ENCODE assay signal across 13 cellular contexts in genomic region chr19:18499055-18499775, GRCh38. TPM values are rescaled to one million over a fixed set of nuclear protein-coding genes. Genes with fewer than 3 reads are reported as not detected.
A peak's percentile ranks its signal among the peaks of the same experiment; 100 is the strongest.
DNase-seq lines count a peak whose midpoint lies in the region; ATAC-seq and TF ChIP-seq lines count a peak whose summit lies in the region.
"Had no signal": no experiment of that assay in that cellular context is flagged by ENCODE, and none has a peak within 500 bp of the region (broad histone marks: within the 10 kb centered on the region; RNA-seq: fewer than 3 reads in every experiment).

No MANE protein-coding gene starts in this region.

- H3K9me3 ChIP-seq in heart right ventricle (no peaks in the 10 kb centered on the region), upper lobe of left lung (no peaks in the 10 kb centered on the region)
- H3K9me3 ChIP-seq: BE2C, body of pancreas, HAP-1 had no signal

- H3K4me3 ChIP-seq in heart right ventricle (no peak overlapping the region), upper lobe of left lung (no peak overlapping the region)
- H3K4me3 ChIP-seq: body of pancreas, HAP-1, smooth muscle cell had no signal

- DNase-seq in heart right ventricle (no peak), Right ventricle myocardium inferior (ENCODE audit: missing footprints) (no peak), WTC11 (ENCODE audit: low spot score) (no peak), immature natural killer cell (no peak), upper lobe of left lung (peak in 1 of 2 donors; percentile 44), DMS79 (lab: John Stamatoyannopoulos, UW) (no peak), hypothalamus (lab: John Stamatoyannopoulos, UW) (no peak)
- DNase-seq: BE2C, body of pancreas, NCI-H1694 had no signal

- H3K36me3 ChIP-seq in heart right ventricle = no peaks in the 10 kb centered on the region
- H3K36me3 ChIP-seq in upper lobe of left lung = no peaks in the 10 kb centered on the region
- H3K36me3 ChIP-seq: BE2C, HAP-1 had no signal

- H3K27ac ChIP-seq in heart right ventricle (peak overlapping the region in 9 of 10 donors; percentile 40 to 90 (median 66)), upper lobe of left lung (peak overlapping the region in 3 of 4 donors; percentile 0 to 60 (median 32))

- no peaks in the 10 kb centered on the region for H3K27me3 ChIP-seq in heart right ventricle
- no peaks in the 10 kb centered on the region for H3K27me3 ChIP-seq in upper lobe of left lung
- H3K27me3 ChIP-seq: BE2C, body of pancreas had no signal

- TF ChIP-seq POLR2A in upper lobe of left lung (IDR thresholded peaks at IDR 0.05) = no peak

- ATAC-seq in heart right ventricle = no peak
- no peak for ATAC-seq in Right ventricle myocardium inferior
- ATAC-seq in WTC11 = no peak
- ATAC-seq in upper lobe of left lung (ENCODE audit: low FRiP score in 2 of 2) = no peak
- no peak for ATAC-seq in GM19467 (IDR thresholded peaks at IDR 0.05; ENCODE audit: unreplicated experiment)
- ATAC-seq: body of pancreas had no signal

- H3K27me3 Mint-ChIP-seq in WTC11 (ENCODE audit: low read depth) (no peaks in the 10 kb centered on the region), immature natural killer cell (ENCODE audit: low read depth in 3 of 3) (peaks cover 8 to 45% (median 20%) of the 10 kb centered on the region in 3 donors)

- intact Hi-C loops in heart right ventricle (cut with DNase I) (no loop called here), Right ventricle myocardium inferior (cut with DNase I) (no loop called here)

- no peaks in the 10 kb centered on the region for H3K9me3 Mint-ChIP-seq in WTC11
- H3K9me3 Mint-ChIP-seq in immature natural killer cell = no peaks in the 10 kb centered on the region

- TF ChIP-seq CTCF in heart right ventricle (IDR thresholded peaks at IDR 0.05) (no peak), WTC11 (IDR thresholded peaks at IDR 0.05) (no peak), upper lobe of left lung (IDR thresholded peaks at IDR 0.05) (no peak)

- peaks cover 54 to 100% (median 94%) of the 10 kb centered on the region in 9 donors for H3K4me1 ChIP-seq in heart right ventricle
- H3K4me1 ChIP-seq in upper lobe of left lung = peaks cover 90 to 100% (median 95%) of the 10 kb centered on the region in 4 donors
- H3K4me1 ChIP-seq: HAP-1 had no signal

- no peak for TF ChIP-seq EP300 in upper lobe of left lung (IDR thresholded peaks at IDR 0.05)

- WGBS in heart right ventricle, 2 donors = 83 to 84% methylated on average over 7 of the region's 7 CpGs
- 75 to 78% methylated on average over 7 of the region's 7 CpGs for WGBS in upper lobe of left lung, 2 donors

- H3K4me1 Mint-ChIP-seq in WTC11 = peaks cover 15% of the 10 kb centered on the region
- H3K4me1 Mint-ChIP-seq in immature natural killer cell = peaks cover 96 to 98% of the 10 kb centered on the region in 2 donors

- no peaks in the 10 kb centered on the region for H3K36me3 Mint-ChIP-seq in WTC11
- no peaks in the 10 kb centered on the region for H3K36me3 Mint-ChIP-seq in immature natural killer cell

- CTCF ChIA-PET in WTC11 (lab: Charles Lee) = interaction anchor here (0.7 to 3.2 kb wide), 6 partner anchors 11 to 32 kb away, joined by 3 to 14 read pairs (median 3); no protein-coding TSS in a partner anchor

- no peak overlapping the region for H3K4me3 Mint-ChIP-seq in WTC11
- peak overlapping the region in 3 of 5 donors; percentile 22 to 44 (median 25) for H3K4me3 Mint-ChIP-seq in immature natural killer cell

- POLR2A ChIA-PET in WTC11 (lab: Charles Lee) = no interaction called here

- peak overlapping the region; percentile 32; the same call in 1 of the 2 replicates for H3K27ac Mint-ChIP-seq in WTC11
- H3K27ac Mint-ChIP-seq in immature natural killer cell = peak overlapping the region; percentile 79 to 98 (median 90)

TF ChIP-seq in WTC11, 78 proteins besides CTCF, POLR2A, EP300 and RAD21 (continues in another document):
- TF ChIP-seq E2F5 (CRISPR knock-in tag; IDR thresholded peaks at IDR 0.05) (no peak), ERG (CRISPR knock-in tag; IDR thresholded peaks at IDR 0.05) (no peak), ARID4B (CRISPR knock-in tag; IDR thresholded peaks at IDR 0.05; ENCODE audit: borderline replicate concordance) (no peak), ZNF425 (CRISPR knock-in tag; conservative IDR thresholded peaks at IDR 0.05) (no peak)

RNA-seq across cellular contexts. Expression of gene ELL, which starts 22.7 kb away (rescaled TPM):
- total RNA-seq in heart right ventricle (10 to 100 TPM in 2 of 10 donors, 1 to 10 TPM in 8; 5.7 to 13.1 (median 7.5) TPM), Right ventricle myocardium inferior (8.4 TPM), WTC11 (2021) (11.6 to 17.3 TPM (median 13.1 TPM) in 3 replicates), upper lobe of left lung (10 to 100 TPM; 19.8 to 66.0 (median 22.4) TPM)
- polyA plus RNA-seq in heart right ventricle (1 to 10 TPM; 4.0 to 6.7 TPM), immature natural killer cell (10 to 100 TPM in 2 of 3 donors, 1 to 10 TPM in 1; 9.1 to 21.1 (median 11.1) TPM)

RNA-seq across cellular contexts. Expression of gene FKBP8, which starts 44.2 kb away (rescaled TPM):
- total RNA-seq in heart right ventricle (100 to 1,000 TPM; 132 to 196 (median 151) TPM), Right ventricle myocardium inferior (181 TPM), WTC11 (2021) (345 to 423 TPM (median 410 TPM) in 3 replicates), upper lobe of left lung (100 to 1,000 TPM; 242 to 450 (median 284) TPM)
- polyA plus RNA-seq in heart right ventricle (100 to 1,000 TPM; 153 to 308 TPM), immature natural killer cell (100 to 1,000 TPM in 1 of 3 donors, 10 to 100 TPM in 2; 85.7 to 137 (median 94.5) TPM)

RNA-seq across cellular contexts. Expression of gene KXD1, which starts 58.5 kb away (rescaled TPM):
- 10 to 100 TPM; 35.6 to 63.9 (median 45.6) TPM for total RNA-seq in heart right ventricle
- polyA plus RNA-seq in heart right ventricle = 10 to 100 TPM; 41.2 to 88.6 TPM
- total RNA-seq in Right ventricle myocardium inferior = 50.3 TPM
- 136 to 155 TPM (median 154 TPM) in 3 replicates for total RNA-seq in WTC11 (2021)
- 100 to 1,000 TPM in 1 of 3 donors, 10 to 100 TPM in 2; 85.9 to 134 (median 93.0) TPM for polyA plus RNA-seq in immature natural killer cell
- total RNA-seq in upper lobe of left lung = 100 to 1,000 TPM in 3 of 6 donors, 10 to 100 TPM in 3; 69.6 to 333 (median 103) TPM
